ENCODE assay signal across 14 cellular contexts in the genomic region with DNA sequence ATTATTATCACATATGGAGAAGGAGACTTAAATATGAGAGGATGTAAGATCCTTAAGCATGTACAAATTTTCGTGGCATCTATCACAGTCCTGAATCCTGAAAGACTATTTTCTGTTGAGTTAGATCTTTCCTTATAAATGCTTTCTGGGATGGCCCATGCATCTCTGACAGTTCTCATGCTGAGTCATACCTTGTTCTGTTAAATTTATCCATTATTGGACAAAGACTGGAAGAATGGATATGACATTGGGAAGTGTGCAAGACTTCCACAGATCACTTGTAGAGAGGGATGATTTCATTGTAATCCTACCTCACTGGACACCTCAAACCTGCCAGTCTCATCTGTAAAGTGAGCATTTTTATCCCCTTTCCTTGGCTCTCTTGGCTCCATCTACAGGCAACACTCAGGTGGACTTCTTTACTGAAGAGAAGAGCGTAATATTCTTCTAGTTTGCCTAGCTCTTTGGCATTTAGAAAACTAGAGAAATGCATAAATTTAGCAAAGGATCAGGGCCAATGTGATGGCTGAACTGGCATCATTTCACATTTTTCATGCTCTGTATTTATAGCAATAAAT.
A peak's percentile ranks its signal among the peaks of the same experiment; 100 is the strongest.
DNase-seq lines count a peak whose midpoint lies in the region; ATAC-seq and TF ChIP-seq lines count a peak whose summit lies in the region.
"Had no signal": no experiment of that assay in that cellular context is flagged by ENCODE, and none has a peak within 500 bp of the region (broad histone marks: within the 10 kb centered on the region; RNA-seq: fewer than 3 reads in every experiment).

No MANE protein-coding gene starts in this region.

- H3K4me2 ChIP-seq in mammary epithelial cell (ENCODE audit: insufficient read depth, low read depth, low read length), result no peak overlapping the region
- no peak overlapping the region for H3K4me2 ChIP-seq in hepatocyte

- peak; percentile 13 for TF ChIP-seq CTCF in MCF 10A (IDR thresholded peaks at IDR 0.05; ENCODE audit: unreplicated experiment)
- TF ChIP-seq CTCF in mammary epithelial cell (conservative IDR thresholded peaks at IDR 0.05 in 1 of 2, IDR thresholded peaks at IDR 0.05 in 1 of 2; ENCODE audit: extremely low read depth in 1 of 2, insufficient read depth in 1 of 2, low read depth in 1 of 2, low read length in 2 of 2), result peak in 1 of 2 donors; percentile 29
- TF ChIP-seq CTCF in WERI-Rb-1 (IDR thresholded peaks at IDR 0.05; ENCODE audit: low read depth, low read length), result 0 out of 2 replicates have a peak, but pooled peaks have one; percentile 21
- TF ChIP-seq CTCF in hepatocyte (IDR thresholded peaks at IDR 0.05; ENCODE audit: poor library complexity), result peak; percentile 30
- no peak for TF ChIP-seq CTCF in GM20000 (IDR thresholded peaks at IDR 0.05; ENCODE audit: extremely low read depth, missing control alignments)
- no peak for TF ChIP-seq CTCF in adrenal gland (IDR thresholded peaks at IDR 0.05)
- TF ChIP-seq CTCF in body of pancreas (IDR thresholded peaks at IDR 0.05), result no peak

- no peak overlapping the region for H3K27ac Mint-ChIP-seq in MCF 10A (ENCODE audit: low read depth, unreplicated experiment)

- BruUV-seq in MCF 10A (replicated peaks; lab: Mats Ljungman, UMichigan), result no TSS peak
- no TSS peak for BruUV-seq in mammary epithelial cell (replicated peaks; lab: Mats Ljungman, UMichigan)

- no peaks in the 10 kb centered on the region for H3K27me3 Mint-ChIP-seq in MCF 10A (ENCODE audit: insufficient read depth, unreplicated experiment)

- H4K20me1 ChIP-seq in mammary epithelial cell (ENCODE audit: insufficient read depth, low read length), result no peaks in the 10 kb centered on the region
- H4K20me1 ChIP-seq in hepatocyte (ENCODE audit: insufficient read depth, poor library complexity, severe bottlenecking), result no peaks in the 10 kb centered on the region

- TF ChIP-seq POLR2A in adrenal gland (IDR thresholded peaks at IDR 0.05) (no peak), body of pancreas (IDR thresholded peaks at IDR 0.05) (no peak)

- H3K4me3 ChIP-seq in mammary epithelial cell (replicated peaks in 1 of 3; ENCODE audit: insufficient read depth in 1 of 3, low read depth in 2 of 3, low read length in 3 of 3), result no peak overlapping the region
- no peak overlapping the region for H3K4me3 ChIP-seq in WERI-Rb-1 (ENCODE audit: low read depth, low read length)
- H3K4me3 ChIP-seq in hepatocyte, result no peak overlapping the region
- H3K4me3 ChIP-seq in adrenal gland, result no peak overlapping the region
- H3K4me3 ChIP-seq in body of pancreas, result no peak overlapping the region
- H3K4me3 ChIP-seq: lower lobe of right lung had no signal

- H3K36me3 ChIP-seq in mammary epithelial cell (ENCODE audit: insufficient read depth, low read length) (no peaks in the 10 kb centered on the region), WERI-Rb-1 (no peaks in the 10 kb centered on the region), hepatocyte (replicated peaks; ENCODE audit: insufficient read depth, low read depth) (no peaks in the 10 kb centered on the region), adrenal gland (replicated peaks in 1 of 2) (no peaks in the 10 kb centered on the region), body of pancreas (replicated peaks in 1 of 2; ENCODE audit: insufficient read depth in 1 of 2, low read depth in 2 of 2) (no peaks in the 10 kb centered on the region)
- H3K36me3 ChIP-seq: lower lobe of right lung had no signal

- dilution Hi-C loops in mammary epithelial cell (cut with HindIII; ENCODE audit: low sequenced_read_pairs), result no loop called here

- H3K27ac ChIP-seq in mammary epithelial cell (ENCODE audit: insufficient read depth, low read depth, low read length) (no peak overlapping the region), WERI-Rb-1 (no peak overlapping the region), hepatocyte (no peak overlapping the region), adrenal gland (no peak overlapping the region), body of pancreas (no peak overlapping the region)
- H3K27ac ChIP-seq: lower lobe of right lung had no signal

- H3K4me1 Mint-ChIP-seq in MCF 10A (ENCODE audit: insufficient read depth, unreplicated experiment), result no peaks in the 10 kb centered on the region

- ATAC-seq in body of pancreas, result no peak
- ATAC-seq: lower lobe of right lung had no signal

- no peak overlapping the region for H3K9ac ChIP-seq in mammary epithelial cell (ENCODE audit: insufficient read depth, low read length)

- POLR2A ChIA-PET in MCF 10A (lab: Yijun Ruan, JAX), result interaction anchor here (0.6 to 1.3 kb wide), 2 partner anchors 11 to 180 kb away, joined by 4 to 5 read pairs; no protein-coding TSS in a partner anchor

- no peaks in the 10 kb centered on the region for H3K36me3 Mint-ChIP-seq in MCF 10A (ENCODE audit: insufficient read depth, unreplicated experiment)

- H2AFZ ChIP-seq in mammary epithelial cell (ENCODE audit: low read depth, low read length) (no peak overlapping the region), hepatocyte (no peak overlapping the region)

- H3K79me2 ChIP-seq in mammary epithelial cell (ENCODE audit: insufficient read depth, low read length) (peaks cover 7% of the 10 kb centered on the region), hepatocyte (peaks cover 31% of the 10 kb centered on the region)

- H3K9me3 ChIP-seq in mammary epithelial cell (replicated peaks; ENCODE audit: insufficient read depth, low read length) (no peaks in the 10 kb centered on the region), WERI-Rb-1 (ENCODE audit: severe bottlenecking) (no peaks in the 10 kb centered on the region), hepatocyte (ENCODE audit: low read depth) (no peaks in the 10 kb centered on the region), adrenal gland (replicated peaks in 1 of 3) (no peaks in the 10 kb centered on the region), body of pancreas (no peaks in the 10 kb centered on the region)
- H3K9me3 ChIP-seq: lower lobe of right lung had no signal

- intact Hi-C loops in MCF 10A (cut with micrococcal nuclease) (loop anchor here (1.0 kb wide), 1 partner anchor 160 kb away; no protein-coding TSS in a partner anchor), mammary epithelial cell (cut with micrococcal nuclease) (loop anchor here (5.0 to 10.0 kb wide), 2 partner anchors 158 to 236 kb away; no protein-coding TSS in a partner anchor), adrenal gland (cut with DNase I) (no loop called here), body of pancreas (cut with DNase I) (no loop called here)

- DNase-seq in MCF 10A (ENCODE audit: unreplicated experiment) (no peak), mammary epithelial cell (no peak), WERI-Rb-1 (peak; percentile 13), hepatocyte (ENCODE audit: low spot score) (no peak), NCI-H2227 treated with DMSO at 0.1 percent for 48 hours (lab: John Stamatoyannopoulos, UW) (no peak), GM20000 (ENCODE audit: low spot score) (no peak), adrenal gland (no peak), body of pancreas (no peak)
- DNase-seq: activated CD4-positive, alpha-beta T cell treated with anti-CD3 and anti-CD28 coated beads, Interleukin-2, amount 50 U/mL, for 48 hours; activated effector memory CD4-positive, alpha-beta T cell treated with Interleukin-2 at 50 U/mL for 16 hours; DMS153; lower lobe of right lung; NCI-H345; Right ventricle myocardium superior had no signal

- H3K4me1 ChIP-seq in mammary epithelial cell (ENCODE audit: insufficient read depth, low read length) (no peaks in the 10 kb centered on the region), hepatocyte (ENCODE audit: insufficient read depth) (no peaks in the 10 kb centered on the region), adrenal gland (replicated peaks in 1 of 2) (peaks cover 4 to 22% of the 10 kb centered on the region in 2 donors), body of pancreas (peaks cover 14% of the 10 kb centered on the region)
- H3K4me1 ChIP-seq: lower lobe of right lung had no signal

- no peaks in the 10 kb centered on the region for H3K9me3 Mint-ChIP-seq in MCF 10A (ENCODE audit: unreplicated experiment)

- H3K27me3 ChIP-seq in mammary epithelial cell (ENCODE audit: insufficient read depth, low read length) (no peaks in the 10 kb centered on the region), WERI-Rb-1 (ENCODE audit: insufficient read depth, low read depth, severe bottlenecking) (no peaks in the 10 kb centered on the region), hepatocyte (no peaks in the 10 kb centered on the region), adrenal gland (no peaks in the 10 kb centered on the region), body of pancreas (no peaks in the 10 kb centered on the region)

- in situ Hi-C loops in mammary epithelial cell (cut with MboI; ENCODE audit: low sequenced_read_pairs in 2 of 2), result no loop called here

- H3K9me2 ChIP-seq in hepatocyte (replicated peaks; ENCODE audit: insufficient read depth), result no peaks in the 10 kb centered on the region

- 96% methylated on average over 2 of the region's 2 CpGs for WGBS in mammary epithelial cell (ENCODE audit: low coverage, missing lambda C conversion rate)
- 86% methylated on average over 2 of the region's 2 CpGs for WGBS in hepatocyte (ENCODE audit: low lambda C conversion rate, missing lambda C conversion rate)
- 77 to 90% (median 86%) methylated on average over 2 of the region's 2 CpGs for WGBS in adrenal gland, 4 donors
- WGBS in body of pancreas, 2 donors, result 93 to 96% methylated on average over 2 of the region's 2 CpGs

- CTCF ChIA-PET in MCF 10A (lab: Yijun Ruan, JAX) (interaction anchor here (0.7 to 1.7 kb wide), 4 partner anchors 91 to 231 kb away, joined by 3 to 4 read pairs (median 3); no protein-coding TSS in a partner anchor), mammary epithelial cell (lab: Charles Lee; ENCODE audit: low non-redundant PET) (interaction anchor here (0.6 kb wide), 1 partner anchor 89 kb away, joined by 3 read pairs; no protein-coding TSS in a partner anchor)

- H3K4me3 Mint-ChIP-seq in MCF 10A (ENCODE audit: unreplicated experiment), result no peak overlapping the region

Comparison
In these comparisons a context has a peak if more than half of its experiments do, and no peak if none do; other contexts are left out.
1. CTCF ChIP-seq: peak in MCF 10A (single experiment), WERI-Rb-1 (single experiment) and hepatocyte (single experiment); none in GM20000 (single experiment), adrenal gland (0 of 6) and body of pancreas (0 of 7).
2. intact Hi-C loops: an anchor here in MCF 10A (1.0 kb wide) and mammary epithelial cell (5.0 to 10.0 kb wide); none called in adrenal gland and body of pancreas.